ENCODE assay signal across 10 cellular contexts in genomic region chr22:41948928-41949296, GRCh38. TPM values are rescaled to one million over a fixed set of nuclear protein-coding genes. Genes with fewer than 3 reads are reported as not detected.
"Had no signal": no experiment of that assay in that cellular context is flagged by ENCODE, and none has a peak within 500 bp of the region (broad histone marks: within the 10 kb centered on the region; RNA-seq: fewer than 3 reads in every experiment).

No MANE protein-coding gene starts in this region.

RNA-seq across cellular contexts. Expression of gene CENPM, which starts 2.0 kb away (rescaled TPM):
- total RNA-seq: right atrium auricular region had no signal

RNA-seq across cellular contexts. Expression of gene SEPTIN3, which starts 20.3 kb away (rescaled TPM):
- polyA plus RNA-seq: naive thymus-derived CD4-positive, alpha-beta T cell had no signal

RNA-seq across cellular contexts. Expression of gene TNFRSF13C, which starts 22.3 kb away (rescaled TPM):
- total RNA-seq: glomerular endothelial cell, smooth muscle cell had no signal

RNA-seq across cellular contexts. Expression of gene SHISA8, which starts 34.0 kb away (rescaled TPM):
- total RNA-seq: activated CD4-positive, alpha-beta memory T cell treated with anti-CD3 and anti-CD28 coated beads, Interleukin-2, amount 10 ng/mL, durations not matched to agents 7 days and 5 days; dermis microvascular lymphatic vessel endothelial cell; esophagus squamous epithelium; glomerular endothelial cell; kidney epithelial cell; omental fat pad; pulmonary artery endothelial cell; smooth muscle cell had no signal
- polyA plus RNA-seq: naive thymus-derived CD4-positive, alpha-beta T cell had no signal
